In genomic region chr1:29698033-29698432, GRCh38 we compare ENCODE assay signal across 9 cellular contexts.
DNase-seq lines count a peak whose midpoint lies in the region; ATAC-seq, FAIRE-seq and TF ChIP-seq lines count a peak whose summit lies in the region.
"Had no signal": no experiment of that assay in that cellular context is flagged by ENCODE, and none has a peak within 500 bp of the region (broad histone marks: within the 10 kb centered on the region; RNA-seq: fewer than 3 reads in every experiment).

No MANE protein-coding gene starts in this region.

- H3K9me3 Mint-ChIP-seq in mesothelial cell of epicardium = peaks cover 10% of the 10 kb centered on the region

- no peaks in the 10 kb centered on the region for H3K36me3 Mint-ChIP-seq in mesothelial cell of epicardium

- no peak for TF ChIP-seq POLR2A in body of pancreas (IDR thresholded peaks at IDR 0.05)

- no peaks in the 10 kb centered on the region for H3K36me3 ChIP-seq in body of pancreas (replicated peaks in 1 of 2; ENCODE audit: insufficient read depth in 1 of 2, low read depth in 2 of 2)

- intact Hi-C loops in body of pancreas (cut with DNase I) = no loop called here

- no peak overlapping the region for H3K4me3 ChIP-seq in body of pancreas

- ATAC-seq in body of pancreas (no peak), GM18498 (IDR thresholded peaks at IDR 0.05; ENCODE audit: unreplicated experiment) (no peak)

- H3K4me1 ChIP-seq in body of pancreas = no peaks in the 10 kb centered on the region

- H3K4me3 Mint-ChIP-seq in mesothelial cell of epicardium = no peak overlapping the region

- no peaks in the 10 kb centered on the region for H3K4me1 Mint-ChIP-seq in mesothelial cell of epicardium

- no peak overlapping the region for H3K27ac ChIP-seq in body of pancreas

- TF ChIP-seq CTCF in body of pancreas (IDR thresholded peaks at IDR 0.05) (peak in 4 of 7 experiments; percentile 6 to 19 (median 14)), mesothelial cell of epicardium (IDR thresholded peaks at IDR 0.05; ENCODE audit: unreplicated experiment) (peak; percentile 60)

- no peak for FAIRE-seq in GM19239 (lab: Jason Lieb, UNC)
- FAIRE-seq: colon had no signal

- 57 to 76% methylated on average over 7 of the region's 7 CpGs for WGBS in body of pancreas, 2 donors

- peaks cover 59% of the 10 kb centered on the region for H3K27me3 Mint-ChIP-seq in mesothelial cell of epicardium (ENCODE audit: low read depth)

- H3K27me3 ChIP-seq in body of pancreas = no peaks in the 10 kb centered on the region

- H3K27ac Mint-ChIP-seq in mesothelial cell of epicardium = no peak overlapping the region

- H3K9me3 ChIP-seq in body of pancreas = peaks cover 0 to 8% (median 0%) of the 10 kb centered on the region in 3 donors

- DNase-seq in EH (ENCODE audit: low read depth) = peak; percentile 78
- peak; percentile 26 for DNase-seq in LoVo (ENCODE audit: low spot score)
- peak in 1 of 4 donors; percentile 6 for DNase-seq in body of pancreas
- DNase-seq in mesothelial cell of epicardium (ENCODE audit: low spot score in 2 of 2, unreplicated experiment in 2 of 2) = peak in 1 of 2 experiments; percentile 52
- DNase-seq in GM19239 (ENCODE audit: insufficient read length, low spot score) = no peak
- no peak for DNase-seq in T-helper 1 cell
- DNase-seq in activated CD4-positive, alpha-beta T cell treated with anti-CD3 and anti-CD28 coated beads, Interleukin-2, amount 50 U/mL, for 4 hours = no peak

Comparison
In these comparisons a context has a peak if more than half of its experiments do, and no peak if none do; other contexts are left out.
1. DNase-seq: peak in EH (single experiment) and LoVo (single experiment); none in GM19239 (single experiment), T-helper 1 cell (0 of 5) and activated CD4-positive, alpha-beta T cell treated with anti-CD3 and anti-CD28 coated beads, Interleukin-2, amount 50 U/mL, for 4 hours (0 of 2).